ENCODE assay signal across 9 cellular contexts in genomic region chr19:49875177-49875576, GRCh38. TPM values are rescaled to one million over a fixed set of nuclear protein-coding genes. Genes with fewer than 3 reads are reported as not detected.
DNase-seq lines count a peak whose midpoint lies in the region; ATAC-seq and TF ChIP-seq lines count a peak whose summit lies in the region.
"Had no signal": no experiment of that assay in that cellular context is flagged by ENCODE, and none has a peak within 500 bp of the region (broad histone marks: within the 10 kb centered on the region; RNA-seq: fewer than 3 reads in every experiment).

No MANE protein-coding gene starts in this region.

- H3K4me2 ChIP-seq in MM.1S (ENCODE audit: low read depth, low read length), result peak overlapping the region; percentile 95

- H3K9me3 ChIP-seq in MM.1S (replicated peaks; ENCODE audit: insufficient read depth, low read length), result no peaks in the 10 kb centered on the region
- no peaks in the 10 kb centered on the region for H3K9me3 ChIP-seq in neutrophil

- no peaks in the 10 kb centered on the region for H3K9me2 ChIP-seq in MM.1S (replicated peaks; ENCODE audit: insufficient read depth, low read length)

- H3K27ac ChIP-seq in MM.1S (ENCODE audit: low read length), result no peak overlapping the region; the same call in 1 of the 2 replicates
- H3K27ac ChIP-seq in neutrophil, result peak overlapping the region; percentile 95

- H3K36me3 ChIP-seq in BJ (ENCODE audit: control insufficient read depth, insufficient read depth, low read length) (peaks cover 5% of the 10 kb centered on the region), MM.1S (replicated peaks; ENCODE audit: insufficient read depth, low read length) (no peaks in the 10 kb centered on the region), neutrophil (peaks cover 1% of the 10 kb centered on the region)

- POLR2A ChIA-PET in BJ (lab: Charles Lee), result interaction anchor here (0.5 kb wide), 1 partner anchor 61 kb away, joined by 16 read pairs; no protein-coding TSS in a partner anchor

- no peak for TF ChIP-seq CTCF in BJ (IDR thresholded peaks at IDR 0.05; ENCODE audit: insufficient read depth, low read depth, low read length)
- no peak for TF ChIP-seq CTCF in MM.1S (IDR thresholded peaks at IDR 0.05; ENCODE audit: low read length)
- TF ChIP-seq CTCF in epithelial cell of esophagus (IDR thresholded peaks at IDR 0.05; ENCODE audit: insufficient read depth, low read depth, low read length, missing control alignments), result no peak
- TF ChIP-seq CTCF in neutrophil (IDR thresholded peaks at IDR 0.05), result no peak

- H3K4me3 ChIP-seq in BJ (ENCODE audit: low read depth, low read length) (peak overlapping the region; percentile 83), MM.1S (ENCODE audit: low read length) (peak overlapping the region; percentile 99), epithelial cell of esophagus (ENCODE audit: low read length) (peak overlapping the region; percentile 99), neutrophil (ENCODE audit: low read depth in 1 of 2, low read length in 1 of 2) (peak overlapping the region in 1 of 2 experiments; percentile 99)

- peaks cover 60% of the 10 kb centered on the region for H3K79me2 ChIP-seq in MM.1S (ENCODE audit: low read length)

- H3K9ac ChIP-seq in MM.1S (ENCODE audit: low read length), result peak overlapping the region; percentile 97; the same call in 1 of the 2 replicates

- CTCF ChIA-PET in BJ (lab: Yijun Ruan, JAX), result no interaction called here

- H4K20me1 ChIP-seq in MM.1S (ENCODE audit: insufficient read depth, low read length), result no peaks in the 10 kb centered on the region

- no peak for ATAC-seq in HG02981 (IDR thresholded peaks at IDR 0.05; ENCODE audit: unreplicated experiment)
- no peak for ATAC-seq in GM18861 (IDR thresholded peaks at IDR 0.05; ENCODE audit: unreplicated experiment)

- no peaks in the 10 kb centered on the region for H3K27me3 ChIP-seq in BJ (ENCODE audit: control insufficient read depth, insufficient read depth, low read length)
- H3K27me3 ChIP-seq in MM.1S (replicated peaks; ENCODE audit: insufficient read depth, low read length), result no peaks in the 10 kb centered on the region
- no peaks in the 10 kb centered on the region for H3K27me3 ChIP-seq in neutrophil

- H3K4me1 ChIP-seq in MM.1S (ENCODE audit: low read length) (peaks cover 14% of the 10 kb centered on the region), neutrophil (ENCODE audit: control insufficient read depth in 1 of 2, insufficient read depth in 1 of 2, low read depth in 1 of 2, low read length in 1 of 2) (peaks cover 26 to 31% of the 10 kb centered on the region in 2 experiments)

- DNase-seq in BJ (ENCODE audit: low read depth) (no peak), MM.1S (no peak), epithelial cell of esophagus (ENCODE audit: low read depth) (no peak), NCI-H2196 (lab: John Stamatoyannopoulos, UW; ENCODE audit: unreplicated experiment) (no peak), cerebellum (ENCODE audit: low spot score) (no peak)
- DNase-seq: activated CD8-positive, alpha-beta memory T cell treated with anti-CD3 and anti-CD28 coated beads, Interleukin-2, amount 50 U/mL, for 4 hours had no signal

- no peak overlapping the region for H2AFZ ChIP-seq in MM.1S (ENCODE audit: low read length)

- H3F3A ChIP-seq in MM.1S (ENCODE audit: insufficient read depth, low read length), result peaks cover 10% of the 10 kb centered on the region; the same call in 1 of the 2 replicates

RNA-seq across cellular contexts. Expression of gene AKT1S1, which starts 2.0 kb away (rescaled TPM):
- 40.5 and 42.0 TPM in 2 replicates for polyA plus RNA-seq in BJ (2011; rRNA removed)
- polyA minus RNA-seq in BJ (2011; rRNA and poly(A)+ RNA removed), result 17.5 and 21.6 TPM in 2 replicates
- total RNA-seq in cerebellum, result 4.2 TPM

RNA-seq across cellular contexts. Expression of gene TBC1D17, which starts 2.3 kb away (rescaled TPM):
- polyA plus RNA-seq in BJ (2011; rRNA removed), result 17.6 and 26.7 TPM in 2 replicates
- polyA minus RNA-seq in BJ (2011; rRNA and poly(A)+ RNA removed), result 20.6 and 23.7 TPM in 2 replicates
- 9.5 TPM for total RNA-seq in cerebellum

RNA-seq across cellular contexts. Expression of gene PNKP, which starts 7.8 kb away (rescaled TPM):
- polyA plus RNA-seq in BJ (2011; rRNA removed), result 14.6 and 28.9 TPM in 2 replicates
- polyA minus RNA-seq in BJ (2011; rRNA and poly(A)+ RNA removed), result 14.1 and 19.1 TPM in 2 replicates
- total RNA-seq in cerebellum, result 31.0 TPM

RNA-seq across cellular contexts. Expression of gene IL4I1, which starts 21.5 kb away (rescaled TPM):
- polyA plus RNA-seq in BJ (2011; rRNA removed), result 0.12 and 0.32 TPM in 2 replicates
- polyA minus RNA-seq in BJ (2011; rRNA and poly(A)+ RNA removed), result not detected in 2 replicates
- 0.64 TPM for total RNA-seq in cerebellum

RNA-seq across cellular contexts. Expression of gene PTOV1, which starts 24.2 kb away (rescaled TPM):
- 30.7 and 67.6 TPM in 2 replicates for polyA plus RNA-seq in BJ (2011; rRNA removed)
- polyA minus RNA-seq in BJ (2011; rRNA and poly(A)+ RNA removed), result 72.9 and 94.6 TPM in 2 replicates
- 86.3 TPM for total RNA-seq in cerebellum
